In the genomic region with DNA sequence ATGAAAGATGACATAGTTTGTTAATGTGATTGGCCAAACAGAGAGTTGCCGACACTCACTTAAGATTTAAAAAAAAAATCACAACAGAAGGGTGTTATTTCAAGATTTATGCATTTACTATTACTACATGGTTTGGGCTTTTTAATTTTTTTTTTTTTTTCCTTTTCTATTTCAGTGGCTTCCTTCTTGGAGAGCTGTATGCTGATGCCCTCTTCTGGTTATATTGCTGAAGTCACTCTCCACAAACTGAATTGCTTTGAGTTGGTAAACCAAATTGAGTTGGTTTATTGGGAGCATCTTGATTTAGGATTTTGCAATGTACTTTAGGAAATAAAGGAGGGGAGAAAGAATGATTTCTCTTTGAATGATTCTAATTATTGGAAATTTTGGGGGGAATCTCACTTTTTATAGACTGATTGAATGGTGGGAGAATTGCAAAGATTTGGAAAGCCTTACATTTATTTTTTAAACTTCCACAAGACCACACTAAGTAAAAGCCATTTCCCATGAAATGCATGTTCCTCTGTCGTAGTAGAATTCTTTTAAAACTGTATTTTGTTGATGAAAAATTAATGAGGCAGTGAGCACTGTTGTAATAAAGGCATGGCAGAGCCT, we compare ENCODE assay signal across 7 cellular contexts.
DNase-seq lines count a peak whose midpoint lies in the region; ATAC-seq, FAIRE-seq and TF ChIP-seq lines count a peak whose summit lies in the region.

No MANE protein-coding gene starts in this region.

- POLR2A ChIA-PET in endothelial cell of umbilical vein (lab: Charles Lee), result interaction anchor here (0.9 kb wide), 1 partner anchor 27 kb away, joined by 3 read pairs; no protein-coding TSS in a partner anchor
- POLR2A ChIA-PET in CD4-positive, alpha-beta T cell (lab: Charles Lee), result no interaction called here

- H3K9ac ChIP-seq in endothelial cell of umbilical vein (replicated peaks; ENCODE audit: extremely low read depth, insufficient read depth, low read length), result no peak overlapping the region

- CTCF ChIA-PET in endothelial cell of umbilical vein (lab: Charles Lee), result interaction anchor here (0.5 to 2.8 kb wide), 28 partner anchors 10 to 1259 kb away, joined by 3 to 23 read pairs (median 5); a partner anchor contains a TSS
- CTCF ChIA-PET in CD4-positive, alpha-beta T cell (lab: Charles Lee), result no interaction called here

- no peaks in the 10 kb centered on the region for H3K79me2 ChIP-seq in endothelial cell of umbilical vein (ENCODE audit: control insufficient read depth, insufficient read depth, low read length)

- H4K20me1 ChIP-seq in endothelial cell of umbilical vein (replicated peaks; ENCODE audit: control insufficient read depth, extremely low read depth, insufficient read depth, low read length), result no peaks in the 10 kb centered on the region

- FAIRE-seq in endothelial cell of umbilical vein (lab: Jason Lieb, UNC), result peak; percentile 44

- H3K36me3 Mint-ChIP-seq in CD4-positive, alpha-beta T cell (ENCODE audit: low read depth), result no peaks in the 10 kb centered on the region

- H3K9me1 ChIP-seq in endothelial cell of umbilical vein (replicated peaks; ENCODE audit: control insufficient read depth, extremely low read depth, insufficient read depth, low read length), result no peaks in the 10 kb centered on the region

- no peaks in the 10 kb centered on the region for H3K27me3 Mint-ChIP-seq in CD4-positive, alpha-beta T cell

- H3K9me3 ChIP-seq in endothelial cell of umbilical vein (replicated peaks; ENCODE audit: control insufficient read depth, insufficient read depth, low read length) (no peaks in the 10 kb centered on the region), prostate gland (no peaks in the 10 kb centered on the region), stomach (no peaks in the 10 kb centered on the region)
- no peaks in the 10 kb centered on the region for H3K9me3 ChIP-seq in CD4-positive, alpha-beta T cell (ENCODE audit: control insufficient read depth, low read length)

- H3K4me1 Mint-ChIP-seq in CD4-positive, alpha-beta T cell (ENCODE audit: low read depth), result no peaks in the 10 kb centered on the region

- no peak overlapping the region for H3K4me3 Mint-ChIP-seq in CD4-positive, alpha-beta T cell

- TF ChIP-seq POLR2A in endothelial cell of umbilical vein (IDR thresholded peaks at IDR 0.05; ENCODE audit: low read depth, low read length) (no peak), prostate gland (IDR thresholded peaks at IDR 0.05) (no peak), stomach (IDR thresholded peaks at IDR 0.05) (no peak)

- H3K27me3 ChIP-seq in endothelial cell of umbilical vein (ENCODE audit: control insufficient read depth in 2 of 2, insufficient read depth in 2 of 2, low read length in 2 of 2) (no peaks in the 10 kb centered on the region), prostate gland (replicated peaks; ENCODE audit: insufficient read depth) (no peaks in the 10 kb centered on the region), stomach (no peaks in the 10 kb centered on the region)
- H3K27me3 ChIP-seq in CD4-positive, alpha-beta T cell (ENCODE audit: control insufficient read depth, insufficient read depth, low read length), result no peaks in the 10 kb centered on the region

- 19% methylated on average over 2 of the region's 2 CpGs for WGBS in prostate gland
- WGBS in stomach, 5 donors, result 16 to 35% (median 30%) methylated on average over 2 of the region's 2 CpGs

- BruUV-seq in endothelial cell of umbilical vein (replicated peaks; lab: Mats Ljungman, UMichigan), result no TSS peak

- TF ChIP-seq CTCF in GM12873 (IDR thresholded peaks at IDR 0.05; ENCODE audit: insufficient read depth, low read depth, low read length, missing control alignments) (peak; percentile 7), endothelial cell of umbilical vein (IDR thresholded peaks at IDR 0.05; ENCODE audit: extremely low read depth in 1 of 2, insufficient read depth in 1 of 2, low read depth in 1 of 2, low read length in 2 of 2) (peak; percentile 20 to 50), prostate gland (IDR thresholded peaks at IDR 0.05) (peak in 3 of 4 experiments; percentile 15 to 31 (median 16)), stomach (IDR thresholded peaks at IDR 0.05) (peak in 1 of 7 experiments; percentile 18)
- no peak for TF ChIP-seq CTCF in CD4-positive, alpha-beta T cell (IDR thresholded peaks at IDR 0.05)

- no peak for ATAC-seq in HG02852 (IDR thresholded peaks at IDR 0.05; ENCODE audit: unreplicated experiment)
- ATAC-seq in CD4-positive, alpha-beta T cell (ENCODE audit: poor library complexity), result no peak

- H3K27ac Mint-ChIP-seq in CD4-positive, alpha-beta T cell, result no peak overlapping the region

- H3K4me1 ChIP-seq in endothelial cell of umbilical vein (ENCODE audit: control insufficient read depth, extremely low read depth, insufficient read depth, low read length), result peaks cover 22% of the 10 kb centered on the region
- no peaks in the 10 kb centered on the region for H3K4me1 ChIP-seq in prostate gland (replicated peaks)
- H3K4me1 ChIP-seq in stomach, result no peaks in the 10 kb centered on the region

- H3K27ac ChIP-seq in endothelial cell of umbilical vein (ENCODE audit: insufficient read depth, low read depth, low read length) (no peak overlapping the region), prostate gland (no peak overlapping the region), stomach (no peak overlapping the region)
- H3K27ac ChIP-seq in CD4-positive, alpha-beta T cell (ENCODE audit: low read depth, low read length), result no peak overlapping the region

- no peak for TF ChIP-seq EP300 in stomach (IDR thresholded peaks at IDR 0.05)

- no peaks in the 10 kb centered on the region for H3K9me3 Mint-ChIP-seq in CD4-positive, alpha-beta T cell

- dilution Hi-C loops in endothelial cell of umbilical vein (cut with MboI; ENCODE audit: extremely low pct_ligation_motif_present, low sequenced_read_pairs), result no loop called here

- H3K36me3 ChIP-seq in endothelial cell of umbilical vein (ENCODE audit: control insufficient read depth in 2 of 2, extremely low read depth in 1 of 2, insufficient read depth in 2 of 2, low read length in 2 of 2) (no peaks in the 10 kb centered on the region), prostate gland (no peaks in the 10 kb centered on the region), stomach (no peaks in the 10 kb centered on the region)

- DNase-seq in NCI-H446 treated with DMSO at 0.1 percent for 48 hours (lab: John Stamatoyannopoulos, UW) (peak; percentile 28), endothelial cell of umbilical vein (ENCODE audit: low read depth, low spot score) (peak; percentile 43), prostate gland (ENCODE audit: low spot score) (no peak), stomach (no peak)
- no peak for DNase-seq in CD4-positive, alpha-beta T cell

- H3K4me2 ChIP-seq in endothelial cell of umbilical vein (ENCODE audit: insufficient read depth, low read length), result no peak overlapping the region

- H2AFZ ChIP-seq in endothelial cell of umbilical vein (ENCODE audit: low read depth, low read length), result peak overlapping the region; percentile 2

- H3K4me3 ChIP-seq in endothelial cell of umbilical vein (replicated peaks in 1 of 3; ENCODE audit: insufficient read depth in 1 of 3, low read depth in 1 of 3, low read length in 3 of 3) (no peak overlapping the region), prostate gland (no peak overlapping the region), stomach (no peak overlapping the region)

- intact Hi-C loops in endothelial cell of umbilical vein (cut with micrococcal nuclease), result loop anchor here (5.0 kb wide), 1 partner anchor 243 kb away; no protein-coding TSS in a partner anchor
- intact Hi-C loops in prostate gland (cut with DNase I), result no loop called here
- intact Hi-C loops in CD4-positive, alpha-beta T cell (cut with DNase I, micrococcal nuclease), result no loop called here
- intact Hi-C loops in stomach (cut with DNase I; ENCODE audit: low total_unique reads), result no loop called here

TF ChIP-seq in endothelial cell of umbilical vein, 7 proteins besides CTCF, POLR2A, EP300 and RAD21:
- TF ChIP-seq MYC (IDR thresholded peaks at IDR 0.05; ENCODE audit: low read depth, low read length), result no peak

Comparison
In these comparisons a context has a peak if more than half of its experiments do, and no peak if none do; other contexts are left out.
1. DNase-seq: peak in NCI-H446 treated with DMSO at 0.1 percent for 48 hours (single experiment) and endothelial cell of umbilical vein (single experiment); none in prostate gland (single experiment), CD4-positive, alpha-beta T cell (0 of 10) and stomach (single experiment).